Comparison of ENCODE assay signal across 22 cellular contexts in the genomic region with DNA sequence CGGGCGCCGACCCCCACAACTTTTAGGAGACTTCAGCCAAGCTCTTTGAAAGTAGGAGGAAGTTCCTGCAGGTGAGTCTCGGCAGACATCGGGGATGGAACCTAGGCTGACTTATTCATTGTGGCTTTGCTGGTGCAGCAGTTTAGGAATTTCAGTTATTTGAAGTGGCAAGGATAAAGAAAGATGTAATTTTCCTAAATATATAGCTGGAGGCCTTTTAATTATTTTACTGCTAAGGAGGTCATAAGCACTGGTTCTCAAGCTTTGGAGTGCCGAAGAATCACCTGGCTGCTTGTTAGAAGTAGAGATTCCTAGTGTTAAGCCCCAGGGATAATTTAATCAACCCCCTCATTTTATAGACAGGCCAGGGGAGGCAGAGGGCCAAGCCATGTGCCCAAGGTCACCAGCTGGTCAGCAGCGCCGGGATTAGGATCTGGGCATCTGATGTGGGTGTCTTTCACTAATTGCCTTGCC. TPM values are rescaled to one million over a fixed set of nuclear protein-coding genes. Genes with fewer than 3 reads are reported as not detected.
DNase-seq lines count a peak whose midpoint lies in the region; FAIRE-seq and TF ChIP-seq lines count a peak whose summit lies in the region.
"Had no signal": no experiment of that assay in that cellular context is flagged by ENCODE, and none has a peak within 500 bp of the region (broad histone marks: within the 10 kb centered on the region; RNA-seq: fewer than 3 reads in every experiment).

No MANE protein-coding gene starts in this region.

- no peak overlapping the region for H3K9ac ChIP-seq in mammary epithelial cell (ENCODE audit: insufficient read depth, low read length)
- H3K9ac ChIP-seq in astrocyte (ENCODE audit: low read length): no peak overlapping the region

- intact Hi-C loops in mammary epithelial cell (cut with micrococcal nuclease): loop anchor here (2.0 kb wide), 1 partner anchor 24 kb away; no protein-coding TSS in a partner anchor
- intact Hi-C loops in MCF 10A (cut with micrococcal nuclease): no loop called here
- intact Hi-C loops in dorsolateral prefrontal cortex (cut with DNase I): no loop called here

- in situ Hi-C loops in mammary epithelial cell (cut with MboI; ENCODE audit: low sequenced_read_pairs in 2 of 2): no loop called here

- H3K36me3 Mint-ChIP-seq in MCF 10A (ENCODE audit: insufficient read depth, unreplicated experiment): peaks cover 13% of the 10 kb centered on the region
- peaks cover 3% of the 10 kb centered on the region for H3K36me3 Mint-ChIP-seq in astrocyte (ENCODE audit: low read depth, unreplicated experiment)
- H3K36me3 Mint-ChIP-seq in mesothelial cell of epicardium: peaks cover 5% of the 10 kb centered on the region

- no peak overlapping the region for H3K4me3 Mint-ChIP-seq in MCF 10A (ENCODE audit: unreplicated experiment)
- no peak overlapping the region for H3K4me3 Mint-ChIP-seq in astrocyte (ENCODE audit: unreplicated experiment)
- H3K4me3 Mint-ChIP-seq in mesothelial cell of epicardium: no peak overlapping the region
- H3K4me3 Mint-ChIP-seq: CD4-positive, CD25-positive, alpha-beta regulatory T cell had no signal

- H3K4me3 ChIP-seq in mammary epithelial cell (replicated peaks in 1 of 3; ENCODE audit: insufficient read depth in 1 of 3, low read depth in 2 of 3, low read length in 3 of 3) (no peak overlapping the region), astrocyte (ENCODE audit: insufficient read depth, low read depth, low read length) (no peak overlapping the region), dorsolateral prefrontal cortex (no peak overlapping the region)
- H3K4me3 ChIP-seq: GM12878 had no signal

- no peak overlapping the region for H3K27ac ChIP-seq in mammary epithelial cell (ENCODE audit: insufficient read depth, low read depth, low read length)
- no peak overlapping the region for H3K27ac ChIP-seq in astrocyte (ENCODE audit: low read depth, low read length)
- peak overlapping the region in 2 of 59 donors; percentile 9 to 77 for H3K27ac ChIP-seq in dorsolateral prefrontal cortex

- dilution Hi-C loops in mammary epithelial cell (cut with HindIII; ENCODE audit: low sequenced_read_pairs): loop anchor here (10.0 kb wide), 1 partner anchor 46 kb away; no protein-coding TSS in a partner anchor

- H4K20me1 ChIP-seq in mammary epithelial cell (ENCODE audit: insufficient read depth, low read length): no peaks in the 10 kb centered on the region
- H4K20me1 ChIP-seq in astrocyte (ENCODE audit: insufficient read depth, low read length): no peaks in the 10 kb centered on the region

- BruUV-seq in mammary epithelial cell (replicated peaks; lab: Mats Ljungman, UMichigan) (no TSS peak), MCF 10A (replicated peaks; lab: Mats Ljungman, UMichigan) (no TSS peak)

- H3K9me3 ChIP-seq in mammary epithelial cell (replicated peaks; ENCODE audit: insufficient read depth, low read length) (no peaks in the 10 kb centered on the region), astrocyte (ENCODE audit: insufficient read depth, low read depth, low read length) (no peaks in the 10 kb centered on the region)
- H3K9me3 ChIP-seq: BE2C had no signal

- no peaks in the 10 kb centered on the region for H3K27me3 Mint-ChIP-seq in MCF 10A (ENCODE audit: insufficient read depth, unreplicated experiment)
- H3K27me3 Mint-ChIP-seq in astrocyte (ENCODE audit: low read depth, unreplicated experiment): no peaks in the 10 kb centered on the region
- H3K27me3 Mint-ChIP-seq in mesothelial cell of epicardium (ENCODE audit: low read depth): no peaks in the 10 kb centered on the region

- H3K4me1 Mint-ChIP-seq in MCF 10A (ENCODE audit: insufficient read depth, unreplicated experiment) (peaks cover 6% of the 10 kb centered on the region), astrocyte (ENCODE audit: low read depth, unreplicated experiment) (peaks cover 11% of the 10 kb centered on the region), mesothelial cell of epicardium (peaks cover 16% of the 10 kb centered on the region)
- H3K4me1 Mint-ChIP-seq: CD4-positive, CD25-positive, alpha-beta regulatory T cell had no signal

- peaks cover 39% of the 10 kb centered on the region for H3K4me1 ChIP-seq in mammary epithelial cell (ENCODE audit: insufficient read depth, low read length)
- H3K4me1 ChIP-seq in astrocyte (ENCODE audit: insufficient read depth, low read length): no peaks in the 10 kb centered on the region

- H3K79me2 ChIP-seq in mammary epithelial cell (ENCODE audit: insufficient read depth, low read length) (no peaks in the 10 kb centered on the region), astrocyte (ENCODE audit: insufficient read depth, low read length) (no peaks in the 10 kb centered on the region)

- WGBS in mammary epithelial cell (ENCODE audit: low coverage, missing lambda C conversion rate): 5% methylated on average over 7 of the region's 8 CpGs

- TF ChIP-seq CTCF in mammary epithelial cell (conservative IDR thresholded peaks at IDR 0.05 in 1 of 2, IDR thresholded peaks at IDR 0.05 in 1 of 2; ENCODE audit: extremely low read depth in 1 of 2, insufficient read depth in 1 of 2, low read depth in 1 of 2, low read length in 2 of 2): no peak
- no peak for TF ChIP-seq CTCF in MCF 10A (IDR thresholded peaks at IDR 0.05; ENCODE audit: unreplicated experiment)
- TF ChIP-seq CTCF in astrocyte (IDR thresholded peaks at IDR 0.05; ENCODE audit: insufficient read depth, low read depth, low read length): no peak
- no peak for TF ChIP-seq CTCF in mesothelial cell of epicardium (IDR thresholded peaks at IDR 0.05; ENCODE audit: unreplicated experiment)
- no peak for TF ChIP-seq CTCF in dorsolateral prefrontal cortex (IDR thresholded peaks at IDR 0.05 in 54 of 56, conservative IDR thresholded peaks at IDR 0.05 in 2 of 56; ENCODE audit: low read depth in 1 of 56, partially characterized antibody in 56 of 56)

- CTCF ChIA-PET in mammary epithelial cell (lab: Charles Lee; ENCODE audit: low non-redundant PET) (no interaction called here), MCF 10A (lab: Yijun Ruan, JAX) (interaction anchor here (0.6 to 1.1 kb wide), 3 partner anchors 47 to 1397 kb away, joined by 4 to 5 read pairs (median 4); no protein-coding TSS in a partner anchor)

- H3K36me3 ChIP-seq in mammary epithelial cell (ENCODE audit: insufficient read depth, low read length) (no peaks in the 10 kb centered on the region), astrocyte (ENCODE audit: insufficient read depth, low read length) (no peaks in the 10 kb centered on the region)
- H3K36me3 ChIP-seq: BE2C had no signal

- POLR2A ChIA-PET in MCF 10A (lab: Yijun Ruan, JAX): interaction anchor here (0.6 to 4.7 kb wide), 4 partner anchors 25 to 592 kb away, joined by 3 to 37 read pairs (median 3); no protein-coding TSS in a partner anchor

- H3K27ac Mint-ChIP-seq in MCF 10A (ENCODE audit: low read depth, unreplicated experiment) (no peak overlapping the region), astrocyte (ENCODE audit: unreplicated experiment) (peak overlapping the region; percentile 10), mesothelial cell of epicardium (peak overlapping the region; percentile 69)
- H3K27ac Mint-ChIP-seq: CD4-positive, CD25-positive, alpha-beta regulatory T cell had no signal

- H2AFZ ChIP-seq in mammary epithelial cell (ENCODE audit: low read depth, low read length) (no peak overlapping the region), astrocyte (ENCODE audit: low read depth, low read length) (no peak overlapping the region)

- FAIRE-seq in astrocyte (lab: Jason Lieb, UNC): no peak
- FAIRE-seq: A204.1, GM12878, HepG2 had no signal

- H3K27me3 ChIP-seq in mammary epithelial cell (ENCODE audit: insufficient read depth, low read length): no peaks in the 10 kb centered on the region
- H3K27me3 ChIP-seq in astrocyte (ENCODE audit: insufficient read depth, low read length): no peaks in the 10 kb centered on the region
- no peaks in the 10 kb centered on the region for H3K27me3 ChIP-seq in dorsolateral prefrontal cortex
- H3K27me3 ChIP-seq: BE2C had no signal

- H3K9me3 Mint-ChIP-seq in MCF 10A (ENCODE audit: unreplicated experiment) (no peaks in the 10 kb centered on the region), astrocyte (ENCODE audit: unreplicated experiment) (no peaks in the 10 kb centered on the region), mesothelial cell of epicardium (peaks cover 5% of the 10 kb centered on the region)

- H3K4me2 ChIP-seq in mammary epithelial cell (ENCODE audit: insufficient read depth, low read depth, low read length) (peak overlapping the region; percentile 29), astrocyte (ENCODE audit: low read length) (no peak overlapping the region)

- DNase-seq in mammary epithelial cell (peak; percentile 48), MCF 10A (ENCODE audit: unreplicated experiment) (no peak), astrocyte (ENCODE audit: low read depth) (no peak), mesothelial cell of epicardium (ENCODE audit: low spot score in 2 of 2, unreplicated experiment in 2 of 2) (no peak), NCI-H2227 (lab: John Stamatoyannopoulos, UW; ENCODE audit: unreplicated experiment) (no peak), dorsolateral prefrontal cortex (no peak)
- no peak for DNase-seq in stimulated activated CD4-positive, alpha-beta T cell treated with anti-CD3 and anti-CD28 coated beads, Interleukin-2, amount 100 ng/mL, for 48 hours
- no peak for DNase-seq in activated CD4-positive, alpha-beta T cell treated with anti-CD3 and anti-CD28 coated beads for 4 hours
- DNase-seq: BE2C; CD4-positive, CD25-positive, alpha-beta regulatory T cell; COR-L47; GOT3; KBM-7; NCI-H1417; NCI-H187; NCI-H226; NCI-H526; NK-92 treated with Interleukin-12 subunit alpha and Interleukin-12 subunit beta, amount 100 ng/mL, for 24 hours; SHP77 treated with DMSO at 0.1 percent for 48 hours had no signal

RNA-seq across cellular contexts. Expression of a gene that starts 28.9 kb away (rescaled TPM):
- total RNA-seq in mammary epithelial cell (100 to 1,000 TPM in 1 of 2 donors, 10 to 100 TPM in 1; 58.0 to 103 TPM), MCF 10A (2022) (58.6 and 68.1 TPM in 2 replicates), astrocyte (241 and 296 TPM in 2 replicates), mesothelial cell of epicardium (87.3 to 95.9 TPM (median 95.1 TPM) in 3 replicates), dorsolateral prefrontal cortex (100 to 1,000 TPM in 52 of 120 experiments, 10 to 100 TPM in 68; 67.8 to 163 (median 96.2) TPM)
- 46.8 TPM for polyA plus RNA-seq in mammary epithelial cell
- polyA minus RNA-seq in mammary epithelial cell: 19.5 TPM
